Comparison of ENCODE assay signal across 14 cellular contexts in genomic region chr11:25876456-25876965, GRCh38.
DNase-seq lines count a peak whose midpoint lies in the region; ATAC-seq, FAIRE-seq and TF ChIP-seq lines count a peak whose summit lies in the region.
"Had no signal": no experiment of that assay in that cellular context is flagged by ENCODE, and none has a peak within 500 bp of the region (broad histone marks: within the 10 kb centered on the region; RNA-seq: fewer than 3 reads in every experiment).

No MANE protein-coding gene starts in this region.

- no peak overlapping the region for H3K23ac ChIP-seq in H1 (ENCODE audit: insufficient read length)

- WGBS in H1 (ENCODE audit: extremely low coverage in 1 of 2, insufficient coverage in 1 of 2, insufficient read length in 1 of 2, insufficient replicate concordance in 2 of 2, low coverage in 1 of 2, low lambda C conversion rate in 2 of 2, missing lambda C conversion rate in 1 of 2), 2 experiments: 71% methylated on average over 3 of the region's 3 CpGs; no CpG with 5 or more reads in 1 of the 2 experiments

- H4K91ac ChIP-seq in H1 (replicated peaks; ENCODE audit: insufficient read length, low read length): no peak overlapping the region

- TF ChIP-seq RAD21 in H1 (IDR thresholded peaks at IDR 0.05 in 1 of 2, conservative IDR thresholded peaks at IDR 0.05 in 1 of 2; ENCODE audit: low read depth in 2 of 2, low read length in 2 of 2): no peak

- H3K4me3 ChIP-seq in LNCaP clone FGC (ENCODE audit: low read depth, low read length): no peak overlapping the region
- peak overlapping the region in 1 of 4 experiments; percentile 32; a peak in 1 of 8 replicates for H3K4me3 ChIP-seq in H1 (ENCODE audit: extremely low read depth in 1 of 4, insufficient read depth in 2 of 4, low read depth in 3 of 4, low read length in 4 of 4)
- no peak overlapping the region for H3K4me3 ChIP-seq in PC-9
- H3K4me3 ChIP-seq: BLaER1 treated with 17β-estradiol and CSF1 and Interleukin-3, amounts not matched to agents 10 nM and 100 nM had no signal

- H3K4me2 ChIP-seq in H1 (ENCODE audit: insufficient read depth in 1 of 2, low read depth in 2 of 2, low read length in 2 of 2): peak overlapping the region; percentile 42 to 49; a peak in 3 of 4 replicates
- H3K4me2 ChIP-seq in PC-9: no peak overlapping the region
- H3K4me2 ChIP-seq: BLaER1 treated with 17β-estradiol and CSF1 and Interleukin-3, amounts not matched to agents 10 nM and 100 nM had no signal

- H3K27ac ChIP-seq in H1 (ENCODE audit: low read depth, low read length): no peak overlapping the region
- no peak overlapping the region for H3K27ac ChIP-seq in PC-9
- H3K27ac ChIP-seq: BLaER1 treated with 17β-estradiol and CSF1 and Interleukin-3, amounts not matched to agents 10 nM and 100 nM; HL-60 had no signal

- H3K56ac ChIP-seq in H1 (replicated peaks; ENCODE audit: insufficient read length, low read depth, low read length): no peak overlapping the region

- H3K18ac ChIP-seq in H1 (ENCODE audit: extremely low read depth, low read length): no peak overlapping the region

- H2BK120ac ChIP-seq in H1 (replicated peaks; ENCODE audit: low read depth, low read length): no peak overlapping the region

- H2BK20ac ChIP-seq in H1 (ENCODE audit: low read length): no peak overlapping the region

- H3K4me1 ChIP-seq in H1 (replicated peaks in 1 of 4; ENCODE audit: control insufficient read depth in 3 of 4, insufficient read depth in 4 of 4, low read length in 3 of 4) (peaks cover 0 to 5% (median 0%) of the 10 kb centered on the region in 4 experiments; a peak in 3 of 7 replicates), PC-9 (replicated peaks; ENCODE audit: insufficient read depth) (no peaks in the 10 kb centered on the region)
- H3K4me1 ChIP-seq: BLaER1 treated with 17β-estradiol and CSF1 and Interleukin-3, amounts not matched to agents 10 nM and 100 nM had no signal

- H3F3A ChIP-seq in PC-9 (ENCODE audit: insufficient read depth, low read depth): no peaks in the 10 kb centered on the region

- DNase-seq in LNCaP clone FGC (ENCODE audit: low read depth) (peak; percentile 41), H1 (ENCODE audit: low read depth in 1 of 2, low spot score in 2 of 2) (no peak), iPS-NIHi11 (ENCODE audit: low spot score) (peak; percentile 9), PC-9 (no peak)
- DNase-seq in activated naive CD4-positive, alpha-beta T cell treated with Interleukin-2 at 50 U/mL for 16 hours: no peak
- DNase-seq: Calu3; CD8-positive, alpha-beta T cell; DMS79 treated with DMSO at 0.1 percent for 48 hours; GF-D8; GOT3; H9 had no signal

- H4K5ac ChIP-seq in H1 (ENCODE audit: insufficient read length, low read depth, low read length): no peak overlapping the region

- H3K36me3 ChIP-seq in H1 (ENCODE audit: control insufficient read depth in 2 of 4, insufficient read depth in 4 of 4, low read length in 3 of 4) (no peaks in the 10 kb centered on the region), PC-9 (ENCODE audit: low read depth) (no peaks in the 10 kb centered on the region)
- H3K36me3 ChIP-seq: BLaER1 treated with 17β-estradiol and CSF1 and Interleukin-3, amounts not matched to agents 10 nM and 100 nM had no signal

- H3K79me1 ChIP-seq in H1 (ENCODE audit: low read depth, low read length): no peaks in the 10 kb centered on the region

- no peak overlapping the region for H2BK15ac ChIP-seq in H1 (ENCODE audit: low read length)

- H2AK5ac ChIP-seq in H1 (ENCODE audit: low read depth, low read length): no peak overlapping the region

- FAIRE-seq in H1 (lab: Jason Lieb, UNC): peak; percentile 32

- H3K9me3 ChIP-seq in H1 (ENCODE audit: insufficient read depth in 2 of 2, low read depth in 1 of 2, low read length in 1 of 2) (no peaks in the 10 kb centered on the region), PC-9 (ENCODE audit: insufficient read depth, low read depth) (no peaks in the 10 kb centered on the region)
- H3K9me3 ChIP-seq: BLaER1 treated with 17β-estradiol and CSF1 and Interleukin-3, amounts not matched to agents 10 nM and 100 nM had no signal

- H2AFZ ChIP-seq in H1 (ENCODE audit: low read length) (no peak overlapping the region; the same call in 1 of the 2 replicates), PC-9 (no peak overlapping the region)

- no peaks in the 10 kb centered on the region for H3K9me2 ChIP-seq in PC-9 (ENCODE audit: insufficient read depth)

- no peaks in the 10 kb centered on the region for H3K79me2 ChIP-seq in H1 (ENCODE audit: control insufficient read depth in 1 of 2, insufficient read depth in 2 of 2, low read length in 2 of 2)
- no peaks in the 10 kb centered on the region for H3K79me2 ChIP-seq in PC-9 (ENCODE audit: low read depth)

- intact Hi-C loops in PC-9 (cut with micrococcal nuclease; ENCODE audit: unreplicated experiment): no loop called here

- no peak for TF ChIP-seq POLR2A in H1 (IDR thresholded peaks at IDR 0.05; ENCODE audit: control extremely low read depth in 1 of 2, low read depth in 2 of 2, low read length in 2 of 2)

- no peak for ATAC-seq in HG03442 (IDR thresholded peaks at IDR 0.05; ENCODE audit: unreplicated experiment)
- ATAC-seq: CD8-positive, alpha-beta T cell had no signal

- H2BK5ac ChIP-seq in H1 (ENCODE audit: low read depth, low read length): no peak overlapping the region

- TF ChIP-seq CTCF in LNCaP clone FGC (IDR thresholded peaks at IDR 0.05; ENCODE audit: control insufficient read depth, extremely low read depth, insufficient read depth): no peak
- TF ChIP-seq CTCF in H1 (IDR thresholded peaks at IDR 0.05; ENCODE audit: control extremely low read depth in 1 of 3, insufficient read depth in 1 of 3, low read depth in 1 of 3, low read length in 3 of 3): no peak
- no peak for TF ChIP-seq CTCF in PC-9 (conservative IDR thresholded peaks at IDR 0.05)

- H3K14ac ChIP-seq in H1 (ENCODE audit: insufficient read length): no peak overlapping the region

- TF ChIP-seq EP300 in H1 (IDR thresholded peaks at IDR 0.05; ENCODE audit: borderline replicate concordance in 1 of 2, low read depth in 2 of 2, low read length in 2 of 2): no peak

- no peaks in the 10 kb centered on the region for H4K20me1 ChIP-seq in H1 (replicated peaks in 1 of 2; ENCODE audit: control insufficient read depth in 1 of 2, insufficient read depth in 2 of 2, low read length in 2 of 2)
- no peaks in the 10 kb centered on the region for H4K20me1 ChIP-seq in PC-9 (ENCODE audit: insufficient read depth)
- H4K20me1 ChIP-seq: BLaER1 treated with 17β-estradiol and CSF1 and Interleukin-3, amounts not matched to agents 10 nM and 100 nM had no signal

- no peak overlapping the region for H3K4ac ChIP-seq in H1 (replicated peaks; ENCODE audit: insufficient read length, low read depth, low read length)

- CTCF ChIA-PET in H1 (lab: Charles Lee; ENCODE audit: partially characterized antibody) (interaction anchor here (0.7 kb wide), 1 partner anchor 105 kb away, joined by 3 read pairs; no protein-coding TSS in a partner anchor), PC-9 (lab: Charles Lee) (no interaction called here)

- no TSS peak for BruUV-seq in PC-9 (replicated peaks; lab: Mats Ljungman, UMichigan)

- no peaks in the 10 kb centered on the region for H3K27me3 ChIP-seq in H1 (replicated peaks in 1 of 4; ENCODE audit: control insufficient read depth in 3 of 4, extremely low read depth in 1 of 4, insufficient read depth in 3 of 4, low read length in 3 of 4)
- no peaks in the 10 kb centered on the region for H3K27me3 ChIP-seq in PC-9 (ENCODE audit: insufficient read depth, low read depth)
- H3K27me3 ChIP-seq: BLaER1 treated with 17β-estradiol and CSF1 and Interleukin-3, amounts not matched to agents 10 nM and 100 nM had no signal

- no peak overlapping the region for H2BK12ac ChIP-seq in H1 (ENCODE audit: low read depth, low read length)

- no peak overlapping the region for H3K9ac ChIP-seq in H1 (replicated peaks in 1 of 4; ENCODE audit: extremely low read depth in 1 of 4, low read depth in 3 of 4, low read length in 3 of 4)
- H3K9ac ChIP-seq: BLaER1 treated with 17β-estradiol and CSF1 and Interleukin-3, amounts not matched to agents 10 nM and 100 nM had no signal

- POLR2A ChIA-PET in H1 (lab: Charles Lee; ENCODE audit: partially characterized antibody): no interaction called here
- POLR2A ChIA-PET in PC-9 (lab: Charles Lee; ENCODE audit: unreplicated experiment): no interaction called here

- peaks cover 2% of the 10 kb centered on the region; the same call in 1 of the 2 replicates for H3K23me2 ChIP-seq in H1 (ENCODE audit: low read depth, low read length)

- no peak overlapping the region for H4K8ac ChIP-seq in H1 (ENCODE audit: extremely low read depth, insufficient read depth, low read length)

Comparison
In these comparisons a context has a peak if more than half of its experiments do, and no peak if none do; other contexts are left out.
1. DNase-seq: peak in LNCaP clone FGC (single experiment) and iPS-NIHi11 (single experiment); none in H1 (0 of 2), PC-9 (0 of 2) and activated naive CD4-positive, alpha-beta T cell treated with Interleukin-2 at 50 U/mL for 16 hours (single experiment).